Comparison of ENCODE assay signal across 11 cellular contexts in genomic region chr13:44932171-44932849, GRCh38. TPM values are rescaled to one million over a fixed set of nuclear protein-coding genes. Genes with fewer than 3 reads are reported as not detected.
DNase-seq lines count a peak whose midpoint lies in the region; ATAC-seq and TF ChIP-seq lines count a peak whose summit lies in the region.
"Had no signal": no experiment of that assay in that cellular context is flagged by ENCODE, and none has a peak within 500 bp of the region (broad histone marks: within the 10 kb centered on the region; RNA-seq: fewer than 3 reads in every experiment).

No MANE protein-coding gene starts in this region.

- TF ChIP-seq CTCF in brain (conservative IDR thresholded peaks at IDR 0.05) (peak in 1 of 2 experiments; percentile 13), spleen (IDR thresholded peaks at IDR 0.05 in 8 of 11, conservative IDR thresholded peaks at IDR 0.05 in 3 of 11) (no peak)

- intact Hi-C loops in spleen (cut with DNase I; ENCODE audit: low total_unique reads) = no loop called here

- H3K27me3 ChIP-seq in spleen (replicated peaks in 1 of 7) = no peaks in the 10 kb centered on the region

- H3K4me1 ChIP-seq in spleen = peaks cover 0 to 32% (median 11%) of the 10 kb centered on the region in 6 donors

- peaks cover 6% of the 10 kb centered on the region for H3K36me3 Mint-ChIP-seq in brain
- H3K36me3 Mint-ChIP-seq: activated naive CD4-positive, alpha-beta T cell treated with anti-CD3 and anti-CD28 coated beads, Interleukin-2, amount 50 U/mL, for 24 hours had no signal

- DNase-seq in HCEC 1CT (peak; percentile 29), hepatic stellate cell (ENCODE audit: low spot score) (peak; percentile 55), spleen (no peak), GF-D8 (lab: John Stamatoyannopoulos, UW) (no peak), cortex of kidney (lab: John Stamatoyannopoulos, UW) (no peak), GDM1 (lab: John Stamatoyannopoulos, UW) (no peak)
- DNase-seq: C1 segment of cervical spinal cord; effector CD4-positive, alpha-beta T cell had no signal

- H3K4me1 Mint-ChIP-seq in brain = peaks cover 61% of the 10 kb centered on the region

- peak overlapping the region in 3 of 5 experiments; percentile 61 to 93 (median 87) for H3K27ac Mint-ChIP-seq in brain
- H3K27ac Mint-ChIP-seq: activated naive CD4-positive, alpha-beta T cell treated with anti-CD3 and anti-CD28 coated beads, Interleukin-2, amount 50 U/mL, for 24 hours had no signal

- peaks cover 0 to 5% (median 0%) of the 10 kb centered on the region in 5 experiments for H3K9me3 Mint-ChIP-seq in brain
- H3K9me3 Mint-ChIP-seq: activated naive CD4-positive, alpha-beta T cell treated with anti-CD3 and anti-CD28 coated beads, Interleukin-2, amount 50 U/mL, for 24 hours had no signal

- ATAC-seq in HG02798 (IDR thresholded peaks at IDR 0.05; ENCODE audit: poor library complexity, unreplicated experiment) = no peak

- no peak overlapping the region for H3K4me3 ChIP-seq in spleen

- H3K27me3 Mint-ChIP-seq in brain = no peaks in the 10 kb centered on the region

- H3K36me3 ChIP-seq in spleen = no peaks in the 10 kb centered on the region

- 49 to 84% (median 55%) methylated on average over 5 of the region's 5 CpGs for WGBS in spleen, 5 donors

- no peak overlapping the region for H3K4me3 Mint-ChIP-seq in brain
- H3K4me3 Mint-ChIP-seq: activated naive CD4-positive, alpha-beta T cell treated with anti-CD3 and anti-CD28 coated beads, Interleukin-2, amount 50 U/mL, for 24 hours had no signal

- H3K9me3 ChIP-seq in spleen = no peaks in the 10 kb centered on the region

- no peak for TF ChIP-seq POLR2A in spleen (IDR thresholded peaks at IDR 0.05)

- H3K27ac ChIP-seq in spleen = peak overlapping the region; percentile 22 to 83 (median 72)

RNA-seq across cellular contexts. Expression of gene NUFIP1, which starts 57.0 kb away (rescaled TPM):
- polyA plus RNA-seq in brain (ENCODE audit: insufficient read depth, low read depth, low replicate concordance) (2.8 TPM), spleen (1 to 10 TPM; 2.1 to 3.1 (median 2.8) TPM)
- 1 to 10 TPM; 3.0 to 4.9 (median 3.8) TPM for total RNA-seq in spleen

RNA-seq across cellular contexts. Expression of gene GPALPP1, which starts 57.0 kb away (rescaled TPM):
- polyA plus RNA-seq in brain (ENCODE audit: insufficient read depth, low read depth, low replicate concordance) (11.8 TPM), spleen (10 to 100 TPM in 1 of 3 donors, 1 to 10 TPM in 2; 9.6 to 14.0 (median 9.8) TPM)
- total RNA-seq in spleen = 10 to 100 TPM; 21.2 to 33.4 (median 28.8) TPM

Comparison
In these comparisons a context has a peak if more than half of its experiments do, and no peak if none do; other contexts are left out.
1. DNase-seq: peak in HCEC 1CT (single experiment) and hepatic stellate cell (single experiment); none in spleen (single experiment), GF-D8 (single experiment), cortex of kidney (single experiment) and GDM1 (single experiment).